ENCODE assay signal across 8 cellular contexts in genomic region chr1:114780344-114781226, GRCh38. TPM values are rescaled to one million over a fixed set of nuclear protein-coding genes. Genes with fewer than 3 reads are reported as not detected.
DNase-seq lines count a peak whose midpoint lies in the region; ATAC-seq, FAIRE-seq and TF ChIP-seq lines count a peak whose summit lies in the region.

Gene SIKE1 (minus strand): TSS chr1:114780685. CDS start chr1:114780607, 78 bp downstream.

- no peak for FAIRE-seq in kidney (lab: Jason Lieb, UNC)

- no peak for TF ChIP-seq CTCF in kidney (IDR thresholded peaks at IDR 0.05; ENCODE audit: borderline replicate concordance, extremely low read depth, insufficient read depth)

- peak; percentile 99 for ATAC-seq in HG03432 (IDR thresholded peaks at IDR 0.05; ENCODE audit: unreplicated experiment)

- peak within 1 kb of the TSS; percentile 86 to 94 for H3K27ac ChIP-seq in kidney (ENCODE audit: low read depth in 2 of 2, low read length in 2 of 2)

- intact Hi-C loops in kidney (cut with DNase I), result no loop called here

- H3K4me3 ChIP-seq in kidney (ENCODE audit: low read length in 2 of 2), result peak within 1 kb of the TSS; percentile 85 to 99

- H3K9me3 ChIP-seq in kidney (ENCODE audit: control insufficient read depth in 1 of 2, low read length in 2 of 2), result no peaks in the 10 kb centered on the region

- H3K4me1 ChIP-seq in kidney (ENCODE audit: control insufficient read depth in 1 of 2, insufficient read depth in 1 of 2, low read depth in 1 of 2, low read length in 2 of 2), result peaks cover 0 to 5% of the 10 kb centered on the region in 2 donors

- peak; percentile 94 for DNase-seq in AG20443 (ENCODE audit: low spot score)
- DNase-seq in NCI-H460 (ENCODE audit: extremely low read depth, low read depth), result peak; percentile 84
- DNase-seq in activated CD4-positive, alpha-beta T cell treated with anti-CD3 and anti-CD28 coated beads for 1 hour, result peak; percentile 89
- peak; percentile 93 for DNase-seq in cerebellum (ENCODE audit: low spot score)
- peak; percentile 96 for DNase-seq in kidney
- DNase-seq in stimulated activated CD4-positive, alpha-beta T cell treated with anti-CD3 and anti-CD28 coated beads, Interleukin-15, amount 100 ng/mL, for 24 hours, result peak; percentile 96

- H3K9ac ChIP-seq in kidney (ENCODE audit: low read length in 2 of 2), result peak within 1 kb of the TSS; percentile 77 to 98

- peak; percentile 98 for TF ChIP-seq POLR2A in GM19099 (IDR thresholded peaks at IDR 0.05; ENCODE audit: extremely low read depth, insufficient read length, low read depth)

- peaks cover 10 to 12% of the 10 kb centered on the region in 2 donors for H3K36me3 ChIP-seq in kidney (ENCODE audit: control insufficient read depth in 1 of 2, insufficient read depth in 2 of 2, low read length in 2 of 2)

RNA-seq across cellular contexts. Expression of gene SIKE1, which starts in this region (rescaled TPM):
- 58.1 and 59.0 TPM in 2 replicates for total RNA-seq in NCI-H460 (2014; rRNA removed; shearing (Covaris generic))
- polyA plus RNA-seq in NCI-H460 (2014; cell fraction: nucleus; rRNA removed), result 17.1 and 26.0 TPM in 2 replicates
- total RNA-seq in cerebellum (88.4 TPM), kidney (36.8 TPM)
- polyA plus RNA-seq in kidney (ENCODE audit: insufficient read depth, low read depth, low replicate concordance), result 21.2 TPM

Comparison
In these comparisons a context has a peak if more than half of its experiments do, and no peak if none do; other contexts are left out.
1. Peak in every context shown above with its lines: DNase-seq, ATAC-seq, H3K4me3 ChIP-seq and H3K27ac ChIP-seq.